8 cellular contexts compared by ENCODE assay signal in the genomic region with DNA sequence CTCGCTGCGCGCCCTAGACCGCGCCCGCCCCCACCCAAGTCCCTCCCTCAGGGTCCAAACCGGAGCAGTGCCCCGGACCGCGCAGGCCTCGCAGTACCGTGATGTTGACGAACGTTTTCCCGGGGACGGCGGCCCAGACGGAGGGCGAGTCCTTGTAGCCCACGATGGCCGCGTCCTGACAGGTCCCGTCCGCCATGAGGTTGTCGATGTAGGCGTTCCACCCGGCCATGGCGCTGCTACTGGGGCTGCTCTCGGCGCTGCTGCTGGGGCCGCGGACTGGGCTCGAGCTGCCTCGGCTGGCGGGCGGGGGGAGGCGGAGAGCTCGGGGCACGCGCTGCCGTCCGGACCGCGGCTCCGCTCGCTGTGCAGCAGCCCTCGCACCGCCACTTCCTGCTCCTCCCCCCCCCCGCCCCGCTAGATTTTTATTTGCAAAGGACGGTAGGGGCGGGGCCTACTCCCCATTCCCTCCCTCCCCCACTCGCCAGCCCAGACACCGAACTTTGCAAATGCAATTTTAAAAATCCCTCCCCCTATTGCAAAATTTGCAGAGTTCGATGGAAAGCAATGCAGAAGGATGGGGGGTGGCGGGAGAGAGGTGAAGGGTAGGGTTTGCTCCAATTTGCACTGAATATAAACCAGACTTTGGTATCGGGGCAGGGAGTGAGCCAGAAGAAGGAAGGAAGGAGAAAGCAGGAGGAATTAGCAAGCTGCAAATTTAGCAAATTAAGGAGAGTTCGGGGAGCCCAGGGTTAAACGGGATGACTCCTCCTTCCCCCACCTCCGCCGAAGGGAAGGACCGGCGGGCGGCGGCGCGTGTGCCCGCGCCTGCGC. TPM values are rescaled to one million over a fixed set of nuclear protein-coding genes. Genes with fewer than 3 reads are reported as not detected.
DNase-seq lines count a peak whose midpoint lies in the region; ATAC-seq and TF ChIP-seq lines count a peak whose summit lies in the region.

Gene PFN1, minus strand, starts transcription at position 365 of the 831 bp plus-strand sequence. Its CDS starts 136 bp downstream, at position 229.

- peak within 1 kb of the TSS; percentile 74 for H2AFZ ChIP-seq in MM.1S (ENCODE audit: low read length)

- no peaks in the 10 kb centered on the region for H3K9me3 Mint-ChIP-seq in activated naive CD4-positive, alpha-beta T cell treated with anti-CD3 and anti-CD28 coated beads, Interleukin-2, amount 10 ng/mL, durations not matched to agents 7 days and 5 days

- H3K79me2 ChIP-seq in MM.1S (ENCODE audit: low read length), result peaks cover 55% of the 10 kb centered on the region

- H3K4me2 ChIP-seq in MM.1S (ENCODE audit: low read depth, low read length), result peak within 1 kb of the TSS; percentile 94

- ATAC-seq in gastroesophageal sphincter, result peak; percentile 76

- H3F3A ChIP-seq in MM.1S (ENCODE audit: insufficient read depth, low read length), result peaks cover 63% of the 10 kb centered on the region

- 2% methylated on average over 10 of the region's 70 CpGs; no CpG with 5 or more reads in 1 of the 2 donors for WGBS in gastroesophageal sphincter (ENCODE audit: low coverage in 1 of 2), 2 donors

- H3K9me3 ChIP-seq in MM.1S (replicated peaks; ENCODE audit: insufficient read depth, low read length), result no peaks in the 10 kb centered on the region
- no peaks in the 10 kb centered on the region for H3K9me3 ChIP-seq in SK-N-MC (ENCODE audit: low read depth, low read length)
- no peaks in the 10 kb centered on the region for H3K9me3 ChIP-seq in gastroesophageal sphincter
- H3K9me3 ChIP-seq in neutrophil, result no peaks in the 10 kb centered on the region
- H3K9me3 ChIP-seq in subcutaneous abdominal adipose tissue (ENCODE audit: control insufficient read depth in 5 of 5, low read length in 5 of 5), result no peaks in the 10 kb centered on the region

- DNase-seq in BJ (ENCODE audit: low read depth) (peak; percentile 63), GM20000 (ENCODE audit: low spot score) (peak; percentile 94), MM.1S (peak; percentile 89), SK-N-MC (ENCODE audit: low read depth, low spot score) (peak; percentile 52)
- DNase-seq in activated naive CD4-positive, alpha-beta T cell treated with anti-CD3 and anti-CD28 coated beads, Interleukin-2, amount 10 ng/mL, durations not matched to agents 7 days and 5 days, result peak; percentile 96

- CTCF ChIA-PET in BJ (lab: Yijun Ruan, JAX), result interaction anchor here (1.3 kb wide), 1 partner anchor 40 kb away, joined by 4 read pairs; no protein-coding TSS in a partner anchor
- CTCF ChIA-PET in activated naive CD4-positive, alpha-beta T cell treated with anti-CD3 and anti-CD28 coated beads, Interleukin-2, amount 10 ng/mL, durations not matched to agents 7 days and 5 days (lab: Charles Lee), result interaction anchor here (1.5 to 2.1 kb wide), 2 partner anchors 19 to 39 kb away, joined by 4 to 9 read pairs; partner anchors contain the start of gene SPAG7

- H4K20me1 ChIP-seq in MM.1S (ENCODE audit: insufficient read depth, low read length), result peaks cover 28% of the 10 kb centered on the region

- peaks cover 39% of the 10 kb centered on the region for H3K36me3 Mint-ChIP-seq in activated naive CD4-positive, alpha-beta T cell treated with anti-CD3 and anti-CD28 coated beads, Interleukin-2, amount 10 ng/mL, durations not matched to agents 7 days and 5 days

- POLR2A ChIA-PET in BJ (lab: Charles Lee), result interaction anchor here (0.6 to 2.5 kb wide), 2 partner anchors 8 to 19 kb away, joined by 3 to 17 read pairs; partner anchors contain the start of genes RNF167 and SPAG7

- peaks cover 40% of the 10 kb centered on the region for H3K4me1 ChIP-seq in MM.1S (ENCODE audit: low read length)
- peaks cover 0 to 79% (median 37%) of the 10 kb centered on the region in 3 donors for H3K4me1 ChIP-seq in gastroesophageal sphincter
- H3K4me1 ChIP-seq in neutrophil (ENCODE audit: control insufficient read depth in 1 of 2, insufficient read depth in 1 of 2, low read depth in 1 of 2, low read length in 1 of 2), result peaks cover 63 to 75% of the 10 kb centered on the region in 2 experiments
- peaks cover 3 to 53% (median 47%) of the 10 kb centered on the region in 5 donors for H3K4me1 ChIP-seq in subcutaneous abdominal adipose tissue (ENCODE audit: control insufficient read depth in 5 of 5, insufficient read depth in 5 of 5, low read length in 5 of 5)

- H3K27me3 Mint-ChIP-seq in activated naive CD4-positive, alpha-beta T cell treated with anti-CD3 and anti-CD28 coated beads, Interleukin-2, amount 10 ng/mL, durations not matched to agents 7 days and 5 days, result no peaks in the 10 kb centered on the region

- peaks cover 42% of the 10 kb centered on the region for H3K4me1 Mint-ChIP-seq in activated naive CD4-positive, alpha-beta T cell treated with anti-CD3 and anti-CD28 coated beads, Interleukin-2, amount 10 ng/mL, durations not matched to agents 7 days and 5 days

- TF ChIP-seq POLR2A in gastroesophageal sphincter (IDR thresholded peaks at IDR 0.05), result peak; percentile 90 to 94

- no peaks in the 10 kb centered on the region for H3K27me3 ChIP-seq in BJ (ENCODE audit: control insufficient read depth, insufficient read depth, low read length)
- no peaks in the 10 kb centered on the region for H3K27me3 ChIP-seq in MM.1S (replicated peaks; ENCODE audit: insufficient read depth, low read length)
- H3K27me3 ChIP-seq in gastroesophageal sphincter, result no peaks in the 10 kb centered on the region
- no peaks in the 10 kb centered on the region for H3K27me3 ChIP-seq in neutrophil
- no peaks in the 10 kb centered on the region for H3K27me3 ChIP-seq in subcutaneous abdominal adipose tissue (ENCODE audit: control insufficient read depth in 5 of 5, insufficient read depth in 4 of 5, low read length in 5 of 5)

- TF ChIP-seq CTCF in BJ (IDR thresholded peaks at IDR 0.05; ENCODE audit: insufficient read depth, low read depth, low read length) (no peak), GM20000 (IDR thresholded peaks at IDR 0.05; ENCODE audit: extremely low read depth, missing control alignments) (no peak), MM.1S (IDR thresholded peaks at IDR 0.05; ENCODE audit: low read length) (no peak), gastroesophageal sphincter (IDR thresholded peaks at IDR 0.05) (no peak), neutrophil (IDR thresholded peaks at IDR 0.05) (no peak)

- H3K4me3 Mint-ChIP-seq in activated naive CD4-positive, alpha-beta T cell treated with anti-CD3 and anti-CD28 coated beads, Interleukin-2, amount 10 ng/mL, durations not matched to agents 7 days and 5 days, result peak within 1 kb of the TSS; percentile 92

- peaks cover 13% of the 10 kb centered on the region for H3K36me3 ChIP-seq in BJ (ENCODE audit: control insufficient read depth, insufficient read depth, low read length)
- H3K36me3 ChIP-seq in MM.1S (replicated peaks; ENCODE audit: insufficient read depth, low read length), result no peaks in the 10 kb centered on the region
- peaks cover 36% of the 10 kb centered on the region for H3K36me3 ChIP-seq in SK-N-MC (ENCODE audit: insufficient read depth, low read length)
- H3K36me3 ChIP-seq in gastroesophageal sphincter, result peaks cover 0 to 34% of the 10 kb centered on the region in 2 donors
- peaks cover 24% of the 10 kb centered on the region for H3K36me3 ChIP-seq in neutrophil
- H3K36me3 ChIP-seq in subcutaneous abdominal adipose tissue (ENCODE audit: control insufficient read depth in 5 of 5, insufficient read depth in 5 of 5, low read length in 5 of 5), result peaks cover 0 to 33% (median 29%) of the 10 kb centered on the region in 5 donors

- H3K9ac ChIP-seq in MM.1S (ENCODE audit: low read length), result peak within 1 kb of the TSS; percentile 99
- peak within 1 kb of the TSS; percentile 90 for H3K9ac ChIP-seq in SK-N-MC (ENCODE audit: insufficient read length)
- peak within 1 kb of the TSS; percentile 16 to 98 (median 94) for H3K9ac ChIP-seq in subcutaneous abdominal adipose tissue (ENCODE audit: low read length in 5 of 5)

- peak within 1 kb of the TSS; percentile 92 for H3K4me3 ChIP-seq in BJ (ENCODE audit: low read depth, low read length)
- peak within 1 kb of the TSS; percentile 99 for H3K4me3 ChIP-seq in MM.1S (ENCODE audit: low read length)
- peak within 1 kb of the TSS; percentile 83 for H3K4me3 ChIP-seq in SK-N-MC
- peak within 1 kb of the TSS; percentile 59 to 100 for H3K4me3 ChIP-seq in gastroesophageal sphincter
- H3K4me3 ChIP-seq in neutrophil (ENCODE audit: low read depth in 1 of 2, low read length in 1 of 2), result peak within 1 kb of the TSS; percentile 99
- peak within 1 kb of the TSS; percentile 79 to 99 (median 89) for H3K4me3 ChIP-seq in subcutaneous abdominal adipose tissue (ENCODE audit: low read depth in 1 of 5, low read length in 5 of 5)

- H3K27ac Mint-ChIP-seq in activated naive CD4-positive, alpha-beta T cell treated with anti-CD3 and anti-CD28 coated beads, Interleukin-2, amount 10 ng/mL, durations not matched to agents 7 days and 5 days, result peak within 1 kb of the TSS; percentile 98

- H3K27ac ChIP-seq in MM.1S (ENCODE audit: low read length) (peak within 1 kb of the TSS; percentile 100), SK-N-MC (peak within 1 kb of the TSS; percentile 97), gastroesophageal sphincter (peak within 1 kb of the TSS; percentile 79 to 98 (median 97)), neutrophil (peak within 1 kb of the TSS; percentile 96), subcutaneous abdominal adipose tissue (ENCODE audit: low read depth, low read length) (peak within 1 kb of the TSS; percentile 96)

- no peak for TF ChIP-seq EP300 in gastroesophageal sphincter (IDR thresholded peaks at IDR 0.05)

- H3K9me2 ChIP-seq in MM.1S (replicated peaks; ENCODE audit: insufficient read depth, low read length), result no peaks in the 10 kb centered on the region

RNA-seq across cellular contexts. Expression of gene PFN1, which starts in this region (rescaled TPM):
- polyA plus RNA-seq in BJ (2011; rRNA removed), result 1,656 and 1,791 TPM in 2 replicates
- polyA minus RNA-seq in BJ (2011; rRNA and poly(A)+ RNA removed), result 781 and 1,093 TPM in 2 replicates
- 1,000 to 10,000 TPM in 2 of 4 donors, 100 to 1,000 TPM in 2; 920 to 1,441 (median 1,060) TPM for total RNA-seq in gastroesophageal sphincter

Comparison
In these comparisons a context has a peak if more than half of its experiments do, and no peak if none do; other contexts are left out.
1. Peak in every context shown above with its lines: DNase-seq, ATAC-seq, H3K4me3 ChIP-seq and H3K27ac ChIP-seq.